In genomic region chr6:85449818-85450577, GRCh38 we compare ENCODE assay signal across 8 cellular contexts. TPM values are rescaled to one million over a fixed set of nuclear protein-coding genes. Genes with fewer than 3 reads are reported as not detected.
DNase-seq lines count a peak whose midpoint lies in the region; ATAC-seq and TF ChIP-seq lines count a peak whose summit lies in the region.

Gene NT5E (plus strand): TSS chr6:85450083. CDS start chr6:85450140, 57 bp downstream.

- TF ChIP-seq POLR2A in GM10847 (IDR thresholded peaks at IDR 0.05; ENCODE audit: extremely low read depth, insufficient read length): peak; percentile 35

- peak; percentile 2 for TF ChIP-seq CTCF in epithelial cell of esophagus (IDR thresholded peaks at IDR 0.05; ENCODE audit: insufficient read depth, low read depth, low read length, missing control alignments)
- no peak for TF ChIP-seq CTCF in subcutaneous adipose tissue (IDR thresholded peaks at IDR 0.05; ENCODE audit: low read depth)

- ATAC-seq in GM21717 (IDR thresholded peaks at IDR 0.05; ENCODE audit: unreplicated experiment): peak; percentile 81

- TF ChIP-seq RAD21 in Ishikawa (IDR thresholded peaks at IDR 0.05; ENCODE audit: low read depth): no peak

- peak within 1 kb of the TSS; percentile 68 for H3K4me3 ChIP-seq in epithelial cell of esophagus (ENCODE audit: low read length)

- no peak for TF ChIP-seq EP300 in Ishikawa (IDR thresholded peaks at IDR 0.05; ENCODE audit: borderline replicate concordance)

- peak; percentile 70 for DNase-seq in epithelial cell of esophagus (ENCODE audit: low read depth)
- DNase-seq in midbrain (lab: John Stamatoyannopoulos, UW): peak; percentile 69
- DNase-seq in NCI-H2196 (lab: John Stamatoyannopoulos, UW; ENCODE audit: unreplicated experiment): no peak

- CTCF ChIA-PET in activated CD8-positive, alpha-beta memory T cell treated with anti-CD3 and anti-CD28 coated beads for 36 hours (lab: Charles Lee): interaction anchor here (0.9 to 2.2 kb wide), 9 partner anchors 9 to 96 kb away, joined by 3 to 9 read pairs (median 3); no protein-coding TSS in a partner anchor

- POLR2A ChIA-PET in activated CD8-positive, alpha-beta memory T cell treated with anti-CD3 and anti-CD28 coated beads for 36 hours (lab: Charles Lee): interaction anchor here (0.6 to 2.2 kb wide), 8 partner anchors 8 to 229 kb away, joined by 3 to 19 read pairs (median 4); partner anchors contain the start of gene SYNCRIP

TF ChIP-seq in Ishikawa, 13 proteins besides CTCF, POLR2A, EP300 and RAD21:
- peak; percentile 82 for TF ChIP-seq MAX (IDR thresholded peaks at IDR 0.05)
- 0 out of 2 replicates have a peak, but pooled peaks have one; percentile 34 for TF ChIP-seq ZBTB7A (IDR thresholded peaks at IDR 0.05; ENCODE audit: low read depth)
- peak; percentile 20; the same call in 1 of the 2 replicates for TF ChIP-seq TAF1 (IDR thresholded peaks at IDR 0.05; ENCODE audit: low read depth)
- no peak for TF ChIP-seq EGR1 (IDR thresholded peaks at IDR 0.05)
- TF ChIP-seq TEAD4 (IDR thresholded peaks at IDR 0.05): no peak
- no peak for TF ChIP-seq REST (IDR thresholded peaks at IDR 0.05; ENCODE audit: low read depth)
- TF ChIP-seq CREB1 (IDR thresholded peaks at IDR 0.05; ENCODE audit: low read depth): no peak
- no peak for TF ChIP-seq FOXM1 (IDR thresholded peaks at IDR 0.05; ENCODE audit: borderline replicate concordance, low read depth)
- no peak for TF ChIP-seq USF1 (IDR thresholded peaks at IDR 0.05)
- peak; percentile 4; the same call in 1 of the 2 replicates for TF ChIP-seq NFIC (IDR thresholded peaks at IDR 0.05)
- TF ChIP-seq TCF12 (IDR thresholded peaks at IDR 0.05; ENCODE audit: low read depth): no peak
- TF ChIP-seq CEBPB (IDR thresholded peaks at IDR 0.05): no peak
- TF ChIP-seq YY1 (IDR thresholded peaks at IDR 0.05; ENCODE audit: low read depth): no peak

RNA-seq across cellular contexts. Expression of gene NT5E, which starts in this region (rescaled TPM):
- total RNA-seq in activated CD8-positive, alpha-beta memory T cell treated with anti-CD3 and anti-CD28 coated beads for 36 hours: 10 to 100 TPM; 12.9 to 14.2 TPM
- 10 to 100 TPM; 15.5 to 38.8 (median 22.7) TPM for total RNA-seq in subcutaneous adipose tissue
